In the genomic region with DNA sequence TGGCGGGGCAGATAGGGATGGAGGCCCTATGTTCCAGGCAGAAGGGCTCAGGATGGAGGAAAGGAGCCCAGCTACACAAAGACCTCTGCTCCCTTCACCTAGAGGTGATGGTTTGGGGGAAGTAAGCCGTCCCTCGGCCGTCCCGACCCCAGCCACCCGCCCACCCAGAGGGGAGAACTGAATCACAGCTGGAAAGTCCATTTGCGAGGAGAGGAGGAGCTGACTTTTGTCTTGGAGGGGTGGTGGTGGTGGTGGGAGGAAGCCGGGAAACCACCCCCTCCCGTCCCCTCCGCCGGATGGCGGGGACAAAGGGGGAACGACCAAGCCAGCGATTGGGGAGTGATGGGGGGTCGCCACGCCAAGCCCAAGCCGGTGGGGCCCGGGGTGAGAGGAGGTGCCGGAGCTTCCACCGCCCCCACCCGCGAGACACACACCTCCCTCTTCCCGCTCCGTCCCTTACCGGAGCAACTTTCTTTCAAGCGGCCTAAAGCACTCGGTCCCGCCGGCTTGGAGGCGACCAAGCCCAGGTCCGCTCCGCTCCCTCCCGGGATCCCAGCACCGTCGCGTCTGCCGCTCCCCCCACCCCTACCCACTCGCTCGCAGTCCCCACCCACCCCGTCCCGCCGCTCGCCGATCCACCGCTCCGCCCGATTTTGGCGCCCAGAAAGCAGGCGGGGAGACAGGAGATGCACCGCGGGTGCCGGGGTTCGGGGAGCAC, we compare ENCODE assay signal across 10 cellular contexts. TPM values are rescaled to one million over a fixed set of nuclear protein-coding genes. Genes with fewer than 3 reads are reported as not detected.
DNase-seq lines count a peak whose midpoint lies in the region; ATAC-seq, FAIRE-seq and TF ChIP-seq lines count a peak whose summit lies in the region.
"Had no signal": no experiment of that assay in that cellular context is flagged by ENCODE, and none has a peak within 500 bp of the region (broad histone marks: within the 10 kb centered on the region; RNA-seq: fewer than 3 reads in every experiment).

No MANE protein-coding gene starts in this region.

- H3K4me2 ChIP-seq in astrocyte (ENCODE audit: low read length), result peak overlapping the region; percentile 96

- H3K9me3 ChIP-seq in SK-N-MC (ENCODE audit: low read depth, low read length) (no peaks in the 10 kb centered on the region), astrocyte (ENCODE audit: insufficient read depth, low read depth, low read length) (no peaks in the 10 kb centered on the region), iPS-20b (ENCODE audit: insufficient read depth, low read depth, low read length) (no peaks in the 10 kb centered on the region)

- H3K27ac Mint-ChIP-seq in astrocyte (ENCODE audit: unreplicated experiment), result peak overlapping the region; percentile 88

- peaks cover 94% of the 10 kb centered on the region for H3K79me2 ChIP-seq in astrocyte (ENCODE audit: insufficient read depth, low read length)

- H4K20me1 ChIP-seq in astrocyte (ENCODE audit: insufficient read depth, low read length), result peaks cover 48% of the 10 kb centered on the region

- DNase-seq in NCI-H1417 (lab: John Stamatoyannopoulos, UW) (peak; percentile 35 to 65 (median 62)), NCI-H1417 treated with DMSO at 0.1 percent for 48 hours (lab: John Stamatoyannopoulos, UW) (no peak), SK-N-MC (ENCODE audit: low read depth, low spot score) (no peak), astrocyte (ENCODE audit: low read depth) (no peak), putamen (ENCODE audit: low spot score) (no peak)
- DNase-seq in stimulated activated CD4-positive, alpha-beta T cell treated with anti-CD3 and anti-CD28 coated beads, Interleukin-15, amount 100 ng/mL, for 1 hour (ENCODE audit: low read depth in 1 of 2, low spot score in 1 of 2), result peak; percentile 40 to 55

- peaks cover 58% of the 10 kb centered on the region for H3K4me1 Mint-ChIP-seq in astrocyte (ENCODE audit: low read depth, unreplicated experiment)

- H3K27me3 ChIP-seq in astrocyte (ENCODE audit: insufficient read depth, low read length) (no peaks in the 10 kb centered on the region), iPS-20b (ENCODE audit: insufficient read depth, low read length) (no peaks in the 10 kb centered on the region)

- no peak for ATAC-seq in GM18520 (IDR thresholded peaks at IDR 0.05; ENCODE audit: unreplicated experiment)

- no peak for FAIRE-seq in astrocyte (lab: Jason Lieb, UNC)
- FAIRE-seq: G401.6 had no signal

- H3K27ac ChIP-seq in SK-N-MC (peak overlapping the region; percentile 89), astrocyte (ENCODE audit: low read depth, low read length) (peak overlapping the region; percentile 93), iPS-20b (ENCODE audit: low read length) (peak overlapping the region; percentile 79)

- peak overlapping the region; percentile 95 for H3K4me3 Mint-ChIP-seq in astrocyte (ENCODE audit: unreplicated experiment)

- no peak overlapping the region for H2AFZ ChIP-seq in astrocyte (ENCODE audit: low read depth, low read length)

- H3K36me3 Mint-ChIP-seq in astrocyte (ENCODE audit: low read depth, unreplicated experiment), result peaks cover 6% of the 10 kb centered on the region

- H3K4me3 ChIP-seq in SK-N-MC (peak overlapping the region; percentile 93), astrocyte (ENCODE audit: insufficient read depth, low read depth, low read length) (peak overlapping the region; percentile 81), iPS-20b (ENCODE audit: low read length) (peak overlapping the region; percentile 95)

- TF ChIP-seq CTCF in astrocyte (IDR thresholded peaks at IDR 0.05; ENCODE audit: insufficient read depth, low read depth, low read length), result no peak

- H3K4me1 ChIP-seq in astrocyte (ENCODE audit: insufficient read depth, low read length) (peaks cover 73% of the 10 kb centered on the region), iPS-20b (ENCODE audit: insufficient read depth, low read length) (peaks cover 30% of the 10 kb centered on the region)

- H3K36me3 ChIP-seq in SK-N-MC (ENCODE audit: insufficient read depth, low read length) (peaks cover 27% of the 10 kb centered on the region), astrocyte (ENCODE audit: insufficient read depth, low read length) (no peaks in the 10 kb centered on the region), iPS-20b (ENCODE audit: insufficient read depth, low read depth, low read length) (peaks cover 3% of the 10 kb centered on the region; the same call in 1 of the 2 replicates)

- no peaks in the 10 kb centered on the region for H3K27me3 Mint-ChIP-seq in astrocyte (ENCODE audit: low read depth, unreplicated experiment)

- no peaks in the 10 kb centered on the region for H3K9me3 Mint-ChIP-seq in astrocyte (ENCODE audit: unreplicated experiment)

- peak overlapping the region; percentile 92 for H3K9ac ChIP-seq in SK-N-MC (ENCODE audit: insufficient read length)
- H3K9ac ChIP-seq in astrocyte (ENCODE audit: low read length), result peak overlapping the region; percentile 94
- H3K9ac ChIP-seq in iPS-20b (ENCODE audit: low read depth, low read length), result peak overlapping the region; percentile 89; the same call in 1 of the 2 replicates

RNA-seq across cellular contexts. Expression of a gene that starts 0.6 kb away (rescaled TPM):
- 98.3 and 99.3 TPM in 2 replicates for total RNA-seq in astrocyte

RNA-seq across cellular contexts. Expression of a gene that starts 36.3 kb away (rescaled TPM):
- not detected in 2 replicates for total RNA-seq in astrocyte
- total RNA-seq: pulmonary artery endothelial cell had no signal

RNA-seq across cellular contexts. Expression of a gene that starts 43.0 kb away (rescaled TPM):
- 236 and 244 TPM in 2 replicates for total RNA-seq in astrocyte

RNA-seq across cellular contexts. Expression of a gene that starts 43.6 kb away (rescaled TPM):
- 44.6 and 48.2 TPM in 2 replicates for total RNA-seq in astrocyte

Comparison
In these comparisons a context has a peak if more than half of its experiments do, and no peak if none do; other contexts are left out.
1. DNase-seq: peak in NCI-H1417 (3 of 3) and stimulated activated CD4-positive, alpha-beta T cell treated with anti-CD3 and anti-CD28 coated beads, Interleukin-15, amount 100 ng/mL, for 1 hour (2 of 2); none in NCI-H1417 treated with DMSO at 0.1 percent for 48 hours (single experiment), SK-N-MC (single experiment), astrocyte (single experiment) and putamen (single experiment).
2. Peak in every context shown above with its lines, with median percentiles within 50 percentile points of each other: H3K27ac ChIP-seq, H3K4me3 ChIP-seq and H3K9ac ChIP-seq.